In genomic region chr19:46716672-46717033, GRCh38 we compare ENCODE assay signal across 8 cellular contexts. TPM values are rescaled to one million over a fixed set of nuclear protein-coding genes. Genes with fewer than 3 reads are reported as not detected.
DNase-seq lines count a peak whose midpoint lies in the region; ATAC-seq and TF ChIP-seq lines count a peak whose summit lies in the region.

No MANE protein-coding gene starts in this region.

- no peak for DNase-seq in CD14-positive monocyte (ENCODE audit: low spot score)
- no peak for DNase-seq in endodermal cell
- DNase-seq in neural crest cell (ENCODE audit: low read depth, low spot score): no peak
- DNase-seq in DMS79 (lab: John Stamatoyannopoulos, UW): no peak
- no peak for DNase-seq in UCSD-AML1 (lab: John Stamatoyannopoulos, UW; ENCODE audit: unreplicated experiment)

- ATAC-seq in GM18861 (IDR thresholded peaks at IDR 0.05; ENCODE audit: unreplicated experiment): no peak
- ATAC-seq in GM18867 (IDR thresholded peaks at IDR 0.05; ENCODE audit: unreplicated experiment): no peak

- H2AFZ ChIP-seq in OCI-LY1 (ENCODE audit: low read length): no peak overlapping the region

- H3K27me3 ChIP-seq in OCI-LY1 (ENCODE audit: insufficient read depth, low read length) (no peaks in the 10 kb centered on the region), endodermal cell (ENCODE audit: control insufficient read depth, insufficient read depth, low read length, poor library complexity, severe bottlenecking) (no peaks in the 10 kb centered on the region)

- 0 out of 2 replicates have a peak, but pooled peaks cover 5% of the 10 kb centered on the region for H3F3A ChIP-seq in OCI-LY1 (ENCODE audit: insufficient read depth, low read length)

- H3K4me1 Mint-ChIP-seq in CD14-positive monocyte (peaks cover 56% of the 10 kb centered on the region), endodermal cell (peaks cover 13% of the 10 kb centered on the region), neural crest cell (peaks cover 40% of the 10 kb centered on the region)

- WGBS in endodermal cell (ENCODE audit: insufficient coverage in 1 of 2, insufficient read length in 1 of 2), 2 experiments: 0 to 1% methylated on average over 16 to 20 of the region's 20 CpGs

- H3K4me3 Mint-ChIP-seq in CD14-positive monocyte (peak overlapping the region; percentile 94 to 96), endodermal cell (peak overlapping the region; percentile 94), neural crest cell (peak overlapping the region; percentile 96)

- H3K36me3 Mint-ChIP-seq in CD14-positive monocyte (peaks cover 20 to 39% of the 10 kb centered on the region in 2 donors), endodermal cell (ENCODE audit: low read depth) (peaks cover 20% of the 10 kb centered on the region), neural crest cell (ENCODE audit: low read depth) (no peaks in the 10 kb centered on the region)

- H3K79me2 ChIP-seq in OCI-LY1 (ENCODE audit: insufficient read depth, low read length): no peaks in the 10 kb centered on the region

- peaks cover 18% of the 10 kb centered on the region; the same call in 1 of the 2 replicates for H3K36me3 ChIP-seq in OCI-LY1 (ENCODE audit: insufficient read depth, low read length)
- peaks cover 8% of the 10 kb centered on the region for H3K36me3 ChIP-seq in endodermal cell (ENCODE audit: control insufficient read depth, insufficient read depth, low read length)

- no peaks in the 10 kb centered on the region for H4K20me1 ChIP-seq in OCI-LY1 (ENCODE audit: insufficient read depth, low read length)

- H3K9me2 ChIP-seq in OCI-LY1 (ENCODE audit: low read depth, low read length): no peaks in the 10 kb centered on the region

- intact Hi-C loops in CD14-positive monocyte (cut with micrococcal nuclease): loop anchor here (2.0 to 10.0 kb wide), 2 partner anchors 14 to 102 kb away; no protein-coding TSS in a partner anchor

- H3K9ac ChIP-seq in OCI-LY1 (ENCODE audit: low read length) (peak overlapping the region; percentile 87), endodermal cell (ENCODE audit: extremely low read depth, low read length, poor library complexity, severe bottlenecking) (peak overlapping the region; percentile 86)

- peak overlapping the region; percentile 97 for H3K4me2 ChIP-seq in OCI-LY1 (ENCODE audit: low read length)

- H3K9me3 Mint-ChIP-seq in CD14-positive monocyte (peaks cover 0 to 3% (median 0%) of the 10 kb centered on the region in 7 donors), endodermal cell (no peaks in the 10 kb centered on the region), neural crest cell (no peaks in the 10 kb centered on the region)

- H3K9me3 ChIP-seq in OCI-LY1 (ENCODE audit: low read length) (no peaks in the 10 kb centered on the region), endodermal cell (ENCODE audit: control insufficient read depth, low read length) (no peaks in the 10 kb centered on the region)

- H3K27ac ChIP-seq in OCI-LY1 (ENCODE audit: low read depth, low read length, poor library complexity, severe bottlenecking) (peak overlapping the region; percentile 34), endodermal cell (ENCODE audit: low read depth, low read length) (peak overlapping the region; percentile 41)

- peaks cover 9 to 23% (median 13%) of the 10 kb centered on the region in 3 donors for H3K27me3 Mint-ChIP-seq in CD14-positive monocyte (ENCODE audit: low read depth in 3 of 3)
- H3K27me3 Mint-ChIP-seq in endodermal cell (ENCODE audit: insufficient read depth): no peaks in the 10 kb centered on the region
- peaks cover 2% of the 10 kb centered on the region for H3K27me3 Mint-ChIP-seq in neural crest cell (ENCODE audit: low read depth)

- TF ChIP-seq CTCF in CD14-positive monocyte (IDR thresholded peaks at IDR 0.05) (no peak), OCI-LY1 (IDR thresholded peaks at IDR 0.05; ENCODE audit: low read length) (no peak), endodermal cell (conservative IDR thresholded peaks at IDR 0.05) (no peak), neural crest cell (conservative IDR thresholded peaks at IDR 0.05) (no peak)

- H3K4me3 ChIP-seq in OCI-LY1 (ENCODE audit: low read depth, low read length, poor library complexity, severe bottlenecking) (peak overlapping the region; percentile 89), endodermal cell (ENCODE audit: low read length) (peak overlapping the region; percentile 96)

- H3K4me1 ChIP-seq in OCI-LY1 (ENCODE audit: insufficient read depth, low read length, severe bottlenecking) (peaks cover 64% of the 10 kb centered on the region), endodermal cell (ENCODE audit: control insufficient read depth, insufficient read depth, low read length) (no peaks in the 10 kb centered on the region)

- peak overlapping the region in 6 of 7 donors; percentile 72 to 93 (median 90) for H3K27ac Mint-ChIP-seq in CD14-positive monocyte
- H3K27ac Mint-ChIP-seq in endodermal cell: peak overlapping the region; percentile 93
- H3K27ac Mint-ChIP-seq in neural crest cell (ENCODE audit: unreplicated experiment): peak overlapping the region; percentile 91

RNA-seq across cellular contexts. Expression of gene PRKD2, which starts 0.3 kb away (rescaled TPM):
- polyA plus RNA-seq in CD14-positive monocyte: 1 to 10 TPM; 6.5 to 8.1 TPM
- 10 to 100 TPM; 80.5 to 90.8 TPM for total RNA-seq in endodermal cell
- polyA plus RNA-seq in endodermal cell (2013, experiment 1 of 2): 29.2 TPM
- 30.6 TPM for polyA plus RNA-seq in endodermal cell (2013, experiment 2 of 2)
- 55.5 and 57.2 TPM in 2 replicates for total RNA-seq in neural crest cell

RNA-seq across cellular contexts. Expression of gene FKRP, which starts 29.2 kb away (rescaled TPM):
- 1 to 10 TPM; 2.1 to 2.7 TPM for polyA plus RNA-seq in CD14-positive monocyte
- total RNA-seq in endodermal cell (10 to 100 TPM; 19.8 to 33.7 TPM), neural crest cell (31.9 and 38.6 TPM in 2 replicates)
- 28.9 TPM for polyA plus RNA-seq in endodermal cell (2013, experiment 1 of 2)
- 25.7 TPM for polyA plus RNA-seq in endodermal cell (2013, experiment 2 of 2)

RNA-seq across cellular contexts. Expression of gene STRN4, which starts 29.6 kb away (rescaled TPM):
- 10 to 100 TPM; 37.5 to 48.0 TPM for polyA plus RNA-seq in CD14-positive monocyte
- 100 to 1,000 TPM; 142 to 155 TPM for total RNA-seq in endodermal cell
- polyA plus RNA-seq in endodermal cell (2013, experiment 1 of 2): 94.4 TPM
- 83.3 TPM for polyA plus RNA-seq in endodermal cell (2013, experiment 2 of 2)
- total RNA-seq in neural crest cell: 128 and 138 TPM in 2 replicates

RNA-seq across cellular contexts. Expression of gene DACT3, which starts 55.7 kb away (rescaled TPM):
- polyA plus RNA-seq in CD14-positive monocyte: under 1 TPM; 0.05 to 0.09 TPM
- total RNA-seq in endodermal cell (under 1 TPM; 0.15 to 0.70 TPM), neural crest cell (6.5 and 7.4 TPM in 2 replicates)
- 11.3 TPM for polyA plus RNA-seq in endodermal cell (2013, experiment 1 of 2)
- 10.6 TPM for polyA plus RNA-seq in endodermal cell (2013, experiment 2 of 2)
